ENCODE assay signal across 18 cellular contexts in the genomic region with DNA sequence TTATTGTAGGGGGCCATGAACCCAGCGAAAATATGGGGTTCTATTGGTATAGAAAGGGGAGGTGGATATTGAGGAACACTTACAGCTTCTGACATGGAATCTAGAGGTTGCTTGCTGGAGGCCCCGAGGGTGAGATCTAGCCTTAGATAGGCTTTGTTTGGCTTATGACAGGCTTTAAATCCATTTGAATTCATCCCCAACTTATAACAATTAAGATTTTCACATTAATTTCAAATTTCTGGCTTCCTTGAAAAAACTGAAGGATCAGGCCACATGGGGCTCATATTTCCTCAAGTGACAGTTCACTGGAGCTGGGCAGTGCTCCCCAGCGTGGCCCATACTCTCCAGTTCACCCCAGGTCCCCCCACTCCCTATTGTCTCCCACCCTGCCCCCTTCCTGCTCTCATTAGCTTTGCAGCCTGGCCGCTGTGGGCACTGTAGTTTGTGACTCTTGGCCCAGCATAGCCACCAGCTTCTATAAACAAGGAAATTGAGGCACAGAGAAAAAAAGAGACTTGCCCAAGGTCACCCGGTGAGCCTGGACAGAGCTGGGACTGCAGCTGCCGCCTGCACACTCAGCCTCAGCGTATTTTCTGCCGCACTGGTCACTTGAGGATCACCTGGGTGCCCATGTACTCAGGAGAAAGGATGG. TPM values are rescaled to one million over a fixed set of nuclear protein-coding genes. Genes with fewer than 3 reads are reported as not detected.
DNase-seq lines count a peak whose midpoint lies in the region; ATAC-seq and TF ChIP-seq lines count a peak whose summit lies in the region.
"Had no signal": no experiment of that assay in that cellular context is flagged by ENCODE, and none has a peak within 500 bp of the region (broad histone marks: within the 10 kb centered on the region; RNA-seq: fewer than 3 reads in every experiment).

No MANE protein-coding gene starts in this region.

- no peaks in the 10 kb centered on the region for H3K23me2 ChIP-seq in H9 (ENCODE audit: insufficient read length, low read depth, low read length, poor library complexity, severe bottlenecking)

- H3K9me3 ChIP-seq in H9 (ENCODE audit: control insufficient read depth, low read depth, low read length), result no peaks in the 10 kb centered on the region
- H3K9me3 ChIP-seq: neutrophil, Peyer's patch, thyroid gland had no signal

- H3K4me3 Mint-ChIP-seq in T-helper 2 cell treated with Interferon-gamma antibody and Interleukin-4, amounts not matched to agents 5 μg/mL and 100 μg/mL, for 36 hours, result no peak overlapping the region
- H3K4me3 Mint-ChIP-seq in H9, result no peak overlapping the region
- no peak overlapping the region for H3K4me3 Mint-ChIP-seq in activated naive CD8-positive, alpha-beta T cell treated with anti-CD3 and anti-CD28 coated beads, Interleukin-2, amount 10 ng/mL, durations not matched to agents 7 days and 5 days
- no peak overlapping the region for H3K4me3 Mint-ChIP-seq in natural killer cell
- H3K4me3 Mint-ChIP-seq: CD14-positive monocyte had no signal

- no peak overlapping the region for H2BK12ac ChIP-seq in H9 (ENCODE audit: insufficient read length, low read depth, low read length)

- DNase-seq in T-helper 2 cell treated with Interferon-gamma antibody and Interleukin-4, amounts not matched to agents 5 μg/mL and 100 μg/mL, for 36 hours (ENCODE audit: low spot score), result no peak
- no peak for DNase-seq in T-helper 2 cell
- DNase-seq in H9, result peak; percentile 24
- peak; percentile 26 for DNase-seq in activated naive CD8-positive, alpha-beta T cell treated with anti-CD3 and anti-CD28 coated beads, Interleukin-2, amount 10 ng/mL, durations not matched to agents 7 days and 5 days
- peak; percentile 11 for DNase-seq in natural killer cell
- no peak for DNase-seq in NCI-H1092 (lab: John Stamatoyannopoulos, UW)
- DNase-seq in cerebellar nuclear complex (lab: John Stamatoyannopoulos, UW), result no peak
- DNase-seq: dermis blood vessel endothelial cell; DMS79; GOT3; NCI-H526 treated with DMSO at 0.1 percent for 48 hours; stimulated activated CD4-positive, alpha-beta T cell treated with anti-CD3 and anti-CD28 coated beads, Interleukin-2, amount 100 ng/mL, for 48 hours; thyroid gland had no signal

- POLR2A ChIA-PET in activated naive CD8-positive, alpha-beta T cell treated with anti-CD3 and anti-CD28 coated beads, Interleukin-2, amount 10 ng/mL, durations not matched to agents 7 days and 5 days (lab: Charles Lee), result interaction anchor here (0.7 to 4.2 kb wide), 8 partner anchors 9 to 127 kb away, joined by 3 to 32 read pairs (median 9); a partner anchor contains a TSS

- H3K9me3 Mint-ChIP-seq in T-helper 2 cell treated with Interferon-gamma antibody and Interleukin-4, amounts not matched to agents 5 μg/mL and 100 μg/mL, for 36 hours, result no peaks in the 10 kb centered on the region
- H3K9me3 Mint-ChIP-seq in H9 (no peaks in the 10 kb centered on the region), natural killer cell (no peaks in the 10 kb centered on the region)
- H3K9me3 Mint-ChIP-seq in activated naive CD8-positive, alpha-beta T cell treated with anti-CD3 and anti-CD28 coated beads, Interleukin-2, amount 10 ng/mL, durations not matched to agents 7 days and 5 days, result no peaks in the 10 kb centered on the region

- no peak overlapping the region for H2AK5ac ChIP-seq in H9 (ENCODE audit: insufficient read length, low read length)

- no peak overlapping the region for H3T11ph ChIP-seq in H9 (ENCODE audit: low read length)

- H2BK120ac ChIP-seq in H9 (ENCODE audit: low read depth, low read length, poor library complexity, severe bottlenecking), result no peak overlapping the region

- H3K18ac ChIP-seq in H9 (ENCODE audit: insufficient read length, low read depth, low read length), result no peak overlapping the region

- H3K79me1 ChIP-seq in H9 (ENCODE audit: insufficient read depth, low read depth, low read length, poor library complexity, severe bottlenecking), result no peaks in the 10 kb centered on the region

- no CpG with 5 or more reads among the region's 8 CpGs for WGBS in H9 (ENCODE audit: extremely low coverage, insufficient read length, low lambda C conversion rate)

- H3K27ac Mint-ChIP-seq in T-helper 2 cell treated with Interferon-gamma antibody and Interleukin-4, amounts not matched to agents 5 μg/mL and 100 μg/mL, for 36 hours, result peak overlapping the region; percentile 26
- H3K27ac Mint-ChIP-seq in H9 (peak overlapping the region in 1 of 3 experiments; percentile 55; a peak in 1 of 7 replicates), natural killer cell (peak overlapping the region; percentile 80 to 94)
- peak overlapping the region; percentile 93 for H3K27ac Mint-ChIP-seq in activated naive CD8-positive, alpha-beta T cell treated with anti-CD3 and anti-CD28 coated beads, Interleukin-2, amount 10 ng/mL, durations not matched to agents 7 days and 5 days
- H3K27ac Mint-ChIP-seq: CD14-positive monocyte had no signal

- H3K14ac ChIP-seq in H9 (ENCODE audit: insufficient read depth, low read length), result no peak overlapping the region

- peaks cover 2% of the 10 kb centered on the region for H3K27me3 Mint-ChIP-seq in T-helper 2 cell treated with Interferon-gamma antibody and Interleukin-4, amounts not matched to agents 5 μg/mL and 100 μg/mL, for 36 hours (ENCODE audit: low read depth)
- peaks cover 7% of the 10 kb centered on the region for H3K27me3 Mint-ChIP-seq in H9 (ENCODE audit: low read depth)
- H3K27me3 Mint-ChIP-seq in activated naive CD8-positive, alpha-beta T cell treated with anti-CD3 and anti-CD28 coated beads, Interleukin-2, amount 10 ng/mL, durations not matched to agents 7 days and 5 days, result no peaks in the 10 kb centered on the region
- no peaks in the 10 kb centered on the region for H3K27me3 Mint-ChIP-seq in natural killer cell (ENCODE audit: low read depth in 2 of 2)

- H4K8ac ChIP-seq in H9 (replicated peaks; ENCODE audit: insufficient read length, low read depth, low read length), result no peak overlapping the region

- H3K27ac ChIP-seq in H9 (ENCODE audit: insufficient read length, low read depth, low read length), result no peak overlapping the region
- H3K27ac ChIP-seq: 22Rv1, neutrophil had no signal

- no peak overlapping the region for H3K23ac ChIP-seq in H9 (ENCODE audit: insufficient read length, low read depth, low read length)

- no peak overlapping the region for H2BK15ac ChIP-seq in H9 (ENCODE audit: low read depth, low read length)

- H2BK20ac ChIP-seq in H9 (ENCODE audit: low read depth, low read length, poor library complexity, severe bottlenecking), result no peak overlapping the region

- H3K9ac ChIP-seq in H9 (ENCODE audit: extremely low read depth, insufficient read length, low read length), result no peak overlapping the region

- H3K79me2 ChIP-seq in H9 (ENCODE audit: insufficient read depth, low read length), result no peaks in the 10 kb centered on the region

- H3K36me3 Mint-ChIP-seq in T-helper 2 cell treated with Interferon-gamma antibody and Interleukin-4, amounts not matched to agents 5 μg/mL and 100 μg/mL, for 36 hours (ENCODE audit: low read depth), result no peaks in the 10 kb centered on the region
- H3K36me3 Mint-ChIP-seq in H9 (ENCODE audit: insufficient read depth in 1 of 3, low read depth in 3 of 3) (no peaks in the 10 kb centered on the region), natural killer cell (no peaks in the 10 kb centered on the region)
- H3K36me3 Mint-ChIP-seq in activated naive CD8-positive, alpha-beta T cell treated with anti-CD3 and anti-CD28 coated beads, Interleukin-2, amount 10 ng/mL, durations not matched to agents 7 days and 5 days, result peaks cover 9% of the 10 kb centered on the region
- H3K36me3 Mint-ChIP-seq: CD14-positive monocyte had no signal

- no peak for ATAC-seq in activated naive CD8-positive, alpha-beta T cell treated with anti-CD3 and anti-CD28 coated beads, Interleukin-2, amount 10 ng/mL, durations not matched to agents 7 days and 5 days (ENCODE audit: low read depth)
- ATAC-seq in natural killer cell, result no peak
- ATAC-seq in activated CD4-positive, CD25-positive, alpha-beta regulatory T cell treated with anti-CD3 and anti-CD28 coated beads, Interleukin-2, amount 50 U/mL, for 24 hours, result no peak

- H3K4me2 ChIP-seq in H9 (ENCODE audit: insufficient read depth, insufficient read length, low read length), result no peak overlapping the region

- no peak overlapping the region for H4K91ac ChIP-seq in H9 (ENCODE audit: insufficient read length, low read depth, low read length)

- H3K56ac ChIP-seq in H9 (ENCODE audit: insufficient read length, low read depth, low read length), result no peak overlapping the region

- no peaks in the 10 kb centered on the region for H3K27me3 ChIP-seq in H9 (ENCODE audit: insufficient read depth, low read length)
- H3K27me3 ChIP-seq: Peyer's patch, thyroid gland had no signal

- H2BK5ac ChIP-seq in H9 (ENCODE audit: insufficient read length, low read length), result no peak overlapping the region

- no peaks in the 10 kb centered on the region for H3K4me1 ChIP-seq in H9 (ENCODE audit: insufficient read depth, low read length)

- H2AFZ ChIP-seq in H9 (ENCODE audit: low read length), result no peak overlapping the region

- H3K4me1 Mint-ChIP-seq in T-helper 2 cell treated with Interferon-gamma antibody and Interleukin-4, amounts not matched to agents 5 μg/mL and 100 μg/mL, for 36 hours (ENCODE audit: low read depth), result peaks cover 48% of the 10 kb centered on the region
- H3K4me1 Mint-ChIP-seq in H9 (peaks cover 4 to 16% of the 10 kb centered on the region in 2 experiments; a peak in 2 of 4 replicates), natural killer cell (peaks cover 59 to 66% of the 10 kb centered on the region in 2 donors)
- peaks cover 45% of the 10 kb centered on the region for H3K4me1 Mint-ChIP-seq in activated naive CD8-positive, alpha-beta T cell treated with anti-CD3 and anti-CD28 coated beads, Interleukin-2, amount 10 ng/mL, durations not matched to agents 7 days and 5 days
- H3K4me1 Mint-ChIP-seq: CD14-positive monocyte had no signal

- H3K4ac ChIP-seq in H9 (ENCODE audit: low read depth, low read length), result no peak overlapping the region

- H4K20me1 ChIP-seq in H9 (ENCODE audit: control insufficient read depth, insufficient read depth, insufficient read length), result no peaks in the 10 kb centered on the region

- intact Hi-C loops in natural killer cell (cut with micrococcal nuclease), result loop anchor here (2.0 kb wide), 1 partner anchor 16 kb away; no protein-coding TSS in a partner anchor

- TF ChIP-seq CTCF in H9 (conservative IDR thresholded peaks at IDR 0.05), result no peak
- no peak for TF ChIP-seq CTCF in natural killer cell (IDR thresholded peaks at IDR 0.05)

- no peak overlapping the region for H4K5ac ChIP-seq in H9 (ENCODE audit: insufficient read length, low read depth, low read length)

RNA-seq across cellular contexts. Expression of a gene that starts 19.8 kb away (rescaled TPM):
- 0.57 and 1.1 TPM in 2 replicates for total RNA-seq in H9 (2021)
- total RNA-seq in activated naive CD8-positive, alpha-beta T cell treated with anti-CD3 and anti-CD28 coated beads, Interleukin-2, amount 10 ng/mL, durations not matched to agents 7 days and 5 days, result 1 to 10 TPM; 4.3 to 5.6 TPM
- total RNA-seq in natural killer cell, result 100 to 1,000 TPM; 830 to 949 (median 858) TPM

RNA-seq across cellular contexts. Expression of a gene that starts 59.5 kb away (rescaled TPM):
- 0.46 and 0.64 TPM in 2 replicates for total RNA-seq in H9 (2021)
- total RNA-seq in activated naive CD8-positive, alpha-beta T cell treated with anti-CD3 and anti-CD28 coated beads, Interleukin-2, amount 10 ng/mL, durations not matched to agents 7 days and 5 days, result not detected
- total RNA-seq in natural killer cell, result 10 to 100 TPM; 16.6 to 57.3 (median 20.7) TPM

Comparison
In these comparisons a context has a peak if more than half of its experiments do, and no peak if none do; other contexts are left out.
1. DNase-seq: peak in H9 (single experiment), activated naive CD8-positive, alpha-beta T cell treated with anti-CD3 and anti-CD28 coated beads, Interleukin-2, amount 10 ng/mL, durations not matched to agents 7 days and 5 days (single experiment) and natural killer cell (single experiment); none in T-helper 2 cell treated with Interferon-gamma antibody and Interleukin-4, amounts not matched to agents 5 μg/mL and 100 μg/mL, for 36 hours (single experiment), T-helper 2 cell (0 of 5), NCI-H1092 (single experiment) and cerebellar nuclear complex (0 of 2).
2. RNA of a gene that starts 19.8 kb away (total RNA-seq): 830 to 949 TPM in natural killer cell; 4.3 to 5.6 TPM in activated naive CD8-positive, alpha-beta T cell treated with anti-CD3 and anti-CD28 coated beads, Interleukin-2, amount 10 ng/mL, durations not matched to agents 7 days and 5 days and 0.57 to 1.1 TPM in H9; every median in the first group is over 100 times any median in the second.
3. RNA of a gene that starts 59.5 kb away (total RNA-seq): 16.6 to 57.3 TPM in natural killer cell; 0.46 to 0.64 TPM in H9 and not detected in activated naive CD8-positive, alpha-beta T cell treated with anti-CD3 and anti-CD28 coated beads, Interleukin-2, amount 10 ng/mL, durations not matched to agents 7 days and 5 days; every median in the first group is over 10 times any median in the second.